5 cellular contexts compared by ENCODE assay signal in genomic region chr10:133661122-133661521, GRCh38. TPM values are rescaled to one million over a fixed set of nuclear protein-coding genes. Genes with fewer than 3 reads are reported as not detected.
"Had no signal": no experiment of that assay in that cellular context is flagged by ENCODE, and none has a peak within 500 bp of the region (broad histone marks: within the 10 kb centered on the region; RNA-seq: fewer than 3 reads in every experiment).

No MANE protein-coding gene starts in this region.

RNA-seq across cellular contexts. Expression of gene FRG2B, which starts 34.5 kb away (rescaled TPM):
- total RNA-seq: GM23248, H9, HT-29, IMR-90, K562 had no signal
- polyA plus RNA-seq: GM23248, IMR-90, K562 had no signal
